Comparison of ENCODE assay signal across 3 cellular contexts in genomic region chr16:87682852-87683399, GRCh38.
TF ChIP-seq lines count a peak whose summit lies in the region.

No MANE protein-coding gene starts in this region.

TF ChIP-seq in SK-N-SH, 30 proteins besides CTCF, POLR2A, EP300 and RAD21:
- TF ChIP-seq FOXJ3 (CRISPR knock-in tag; IDR thresholded peaks at IDR 0.05), result no peak
- no peak for TF ChIP-seq NRF1 (IDR thresholded peaks at IDR 0.05; ENCODE audit: low read depth, low read length)
- TF ChIP-seq, protein P1, sequence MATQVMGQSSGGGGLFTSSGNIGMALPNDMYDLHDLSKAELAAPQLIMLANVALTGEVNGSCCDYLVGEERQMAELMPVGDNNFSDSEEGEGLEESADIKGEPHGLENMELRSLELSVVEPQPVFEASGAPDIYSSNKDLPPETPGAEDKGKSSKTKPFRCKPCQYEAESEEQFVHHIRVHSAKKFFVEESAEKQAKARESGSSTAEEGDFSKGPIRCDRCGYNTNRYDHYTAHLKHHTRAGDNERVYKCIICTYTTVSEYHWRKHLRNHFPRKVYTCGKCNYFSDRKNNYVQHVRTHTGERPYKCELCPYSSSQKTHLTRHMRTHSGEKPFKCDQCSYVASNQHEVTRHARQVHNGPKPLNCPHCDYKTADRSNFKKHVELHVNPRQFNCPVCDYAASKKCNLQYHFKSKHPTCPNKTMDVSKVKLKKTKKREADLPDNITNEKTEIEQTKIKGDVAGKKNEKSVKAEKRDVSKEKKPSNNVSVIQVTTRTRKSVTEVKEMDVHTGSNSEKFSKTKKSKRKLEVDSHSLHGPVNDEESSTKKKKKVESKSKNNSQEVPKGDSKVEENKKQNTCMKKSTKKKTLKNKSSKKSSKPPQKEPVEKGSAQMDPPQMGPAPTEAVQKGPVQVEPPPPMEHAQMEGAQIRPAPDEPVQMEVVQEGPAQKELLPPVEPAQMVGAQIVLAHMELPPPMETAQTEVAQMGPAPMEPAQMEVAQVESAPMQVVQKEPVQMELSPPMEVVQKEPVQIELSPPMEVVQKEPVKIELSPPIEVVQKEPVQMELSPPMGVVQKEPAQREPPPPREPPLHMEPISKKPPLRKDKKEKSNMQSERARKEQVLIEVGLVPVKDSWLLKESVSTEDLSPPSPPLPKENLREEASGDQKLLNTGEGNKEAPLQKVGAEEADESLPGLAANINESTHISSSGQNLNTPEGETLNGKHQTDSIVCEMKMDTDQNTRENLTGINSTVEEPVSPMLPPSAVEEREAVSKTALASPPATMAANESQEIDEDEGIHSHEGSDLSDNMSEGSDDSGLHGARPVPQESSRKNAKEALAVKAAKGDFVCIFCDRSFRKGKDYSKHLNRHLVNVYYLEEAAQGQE (IDR thresholded peaks at IDR 0.05; ENCODE audit: low read depth, low read length), result no peak
- no peak for TF ChIP-seq USF1 (IDR thresholded peaks at IDR 0.05; ENCODE audit: borderline replicate concordance, low read depth)
- TF ChIP-seq RXRA (IDR thresholded peaks at IDR 0.05; ENCODE audit: borderline replicate concordance, low read depth), result no peak
- TF ChIP-seq YY1 (IDR thresholded peaks at IDR 0.05; ENCODE audit: low read depth), result no peak
- no peak for TF ChIP-seq NFIC (IDR thresholded peaks at IDR 0.05; ENCODE audit: borderline replicate concordance)
- no peak for TF ChIP-seq TEAD4 (IDR thresholded peaks at IDR 0.05; ENCODE audit: borderline replicate concordance, insufficient read depth)
- TF ChIP-seq SMC3 (IDR thresholded peaks at IDR 0.05; ENCODE audit: low read depth, low read length), result no peak
- no peak for TF ChIP-seq SIN3A (IDR thresholded peaks at IDR 0.05; ENCODE audit: borderline replicate concordance, low read depth, low read length)
- no peak for TF ChIP-seq MXI1 (IDR thresholded peaks at IDR 0.05; ENCODE audit: low read depth, low read length)
- TF ChIP-seq RFX5 (IDR thresholded peaks at IDR 0.05; ENCODE audit: low read length), result no peak
- TF ChIP-seq ELF1 (IDR thresholded peaks at IDR 0.05), result no peak

TF ChIP-seq in SK-N-SH treated with all-trans-retinoic acid at 6 μM for 48 hours, 23 proteins besides CTCF, POLR2A, EP300 and RAD21:
- no peak for TF ChIP-seq PPARA (CRISPR knock-in tag; IDR thresholded peaks at IDR 0.05; ENCODE audit: borderline replicate concordance)
- no peak for TF ChIP-seq BACH2 (CRISPR knock-in tag; IDR thresholded peaks at IDR 0.05; ENCODE audit: borderline replicate concordance)
- no peak for TF ChIP-seq TCF4 (CRISPR knock-in tag; IDR thresholded peaks at IDR 0.05; ENCODE audit: borderline replicate concordance)
- no peak for TF ChIP-seq PATZ1 (CRISPR knock-in tag; IDR thresholded peaks at IDR 0.05; ENCODE audit: borderline replicate concordance)
- TF ChIP-seq CREB5 (CRISPR knock-in tag; IDR thresholded peaks at IDR 0.05; ENCODE audit: low read depth), result no peak
TF ChIP-seq in SK-N-SH treated with all-trans-retinoic acid at 6 μM for 48 hours: peak in this region for 0.

TF ChIP-seq in IMR-90, 13 proteins besides CTCF, POLR2A, EP300 and RAD21:
- no peak for TF ChIP-seq FOS (IDR thresholded peaks at IDR 0.05; ENCODE audit: low read depth, low read length)
- no peak for TF ChIP-seq MAZ (IDR thresholded peaks at IDR 0.05; ENCODE audit: borderline replicate concordance, low read depth, low read length)
- TF ChIP-seq MAFK (IDR thresholded peaks at IDR 0.05; ENCODE audit: low read depth, low read length), result no peak
- TF ChIP-seq, protein P2, sequence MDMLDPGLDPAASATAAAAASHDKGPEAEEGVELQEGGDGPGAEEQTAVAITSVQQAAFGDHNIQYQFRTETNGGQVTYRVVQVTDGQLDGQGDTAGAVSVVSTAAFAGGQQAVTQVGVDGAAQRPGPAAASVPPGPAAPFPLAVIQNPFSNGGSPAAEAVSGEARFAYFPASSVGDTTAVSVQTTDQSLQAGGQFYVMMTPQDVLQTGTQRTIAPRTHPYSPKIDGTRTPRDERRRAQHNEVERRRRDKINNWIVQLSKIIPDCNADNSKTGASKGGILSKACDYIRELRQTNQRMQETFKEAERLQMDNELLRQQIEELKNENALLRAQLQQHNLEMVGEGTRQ (IDR thresholded peaks at IDR 0.05; ENCODE audit: low read depth, low read length), result no peak
- no peak for TF ChIP-seq CEBPB (IDR thresholded peaks at IDR 0.05; ENCODE audit: low read depth, low read length)
- TF ChIP-seq MXI1 (IDR thresholded peaks at IDR 0.05; ENCODE audit: borderline replicate concordance, low read depth, low read length), result no peak
- TF ChIP-seq RCOR1 (IDR thresholded peaks at IDR 0.05; ENCODE audit: insufficient replicate concordance, low read length), result no peak
- no peak for TF ChIP-seq NFE2L2 (IDR thresholded peaks at IDR 0.05; ENCODE audit: low read depth, low read length)
- TF ChIP-seq CHD1 (IDR thresholded peaks at IDR 0.05; ENCODE audit: low read depth, low read length), result no peak
- TF ChIP-seq BHLHE40 (IDR thresholded peaks at IDR 0.05; ENCODE audit: low read depth, low read length), result no peak
- TF ChIP-seq SMC3 (IDR thresholded peaks at IDR 0.05; ENCODE audit: low read depth, low read length), result no peak
- TF ChIP-seq RFX5 (IDR thresholded peaks at IDR 0.05; ENCODE audit: low read depth, low read length), result no peak
- no peak for TF ChIP-seq ELK1 (IDR thresholded peaks at IDR 0.05; ENCODE audit: borderline replicate concordance, low read depth, low read length)
TF ChIP-seq in IMR-90: peak in this region for 0.
